In the genomic region with DNA sequence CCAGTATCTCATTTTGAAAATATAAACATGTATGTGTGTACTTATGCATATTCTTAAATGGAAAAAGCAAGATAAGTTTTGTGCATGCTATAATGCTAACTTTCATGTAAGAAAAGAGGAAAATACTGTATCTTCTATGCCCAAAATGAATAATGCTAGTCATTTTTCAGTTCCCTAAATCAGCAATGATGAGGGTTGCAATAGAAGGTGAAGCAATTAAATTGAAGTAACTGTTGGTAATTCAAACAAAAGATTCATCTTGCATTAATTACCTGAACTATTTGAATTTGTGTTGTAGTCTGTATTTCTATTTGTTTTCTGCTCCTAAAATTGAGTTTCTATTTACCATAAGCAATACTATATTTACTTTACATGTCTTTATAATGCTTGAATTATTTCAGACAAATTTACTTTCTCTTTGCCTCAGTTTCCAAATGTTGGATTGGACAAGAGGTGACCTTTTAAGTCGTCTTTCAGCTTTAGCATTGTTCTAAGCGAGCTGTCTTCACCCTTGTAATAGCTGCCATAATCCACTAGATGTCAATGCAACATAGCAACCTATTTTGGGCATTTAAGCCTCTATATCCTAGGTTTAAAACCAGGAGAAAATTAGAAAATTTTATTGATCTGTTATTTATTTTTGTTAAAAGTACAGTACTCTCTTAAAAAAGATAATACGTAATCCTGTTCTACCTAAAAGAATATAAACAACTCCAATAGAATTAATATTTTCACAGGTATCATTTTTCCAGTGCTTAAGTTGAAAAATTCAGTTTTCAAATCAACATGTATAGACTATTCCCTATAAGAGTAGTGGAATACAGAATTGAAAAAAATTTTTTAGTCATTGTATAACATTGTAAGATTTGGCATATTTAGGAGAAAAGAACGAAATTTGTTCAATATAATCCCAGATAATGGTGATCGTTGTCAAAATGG, we compare ENCODE assay signal across 8 cellular contexts. TPM values are rescaled to one million over a fixed set of nuclear protein-coding genes. Genes with fewer than 3 reads are reported as not detected.
DNase-seq lines count a peak whose midpoint lies in the region; ATAC-seq and TF ChIP-seq lines count a peak whose summit lies in the region.

No MANE protein-coding gene starts in this region.

- no peaks in the 10 kb centered on the region for H3K9me2 ChIP-seq in neural cell (ENCODE audit: insufficient read depth, low read length)

- peaks cover 24% of the 10 kb centered on the region for H3K27me3 Mint-ChIP-seq in stimulated activated naive CD8-positive, alpha-beta T cell treated with anti-CD3 and anti-CD28 coated beads, Interleukin-15, amount 100 ng/mL, for 72 hours

- H3K79me2 ChIP-seq in neural cell (replicated peaks; ENCODE audit: insufficient read depth, low read length) = no peaks in the 10 kb centered on the region

- 33 to 35% methylated on average over 5 of the region's 5 CpGs for WGBS in esophagus squamous epithelium, 2 donors

- DNase-seq in stimulated activated naive CD8-positive, alpha-beta T cell treated with anti-CD3 and anti-CD28 coated beads, Interleukin-15, amount 100 ng/mL, for 72 hours = no peak
- no peak for DNase-seq in stimulated activated naive CD8-positive, alpha-beta T cell treated with anti-CD3 and anti-CD28 coated beads, Interleukin-15, Interleukin-2, amounts not matched to agents 100 U/mL and 50 U/mL, for 24 hours
- peak; percentile 28 for DNase-seq in SHP77 treated with DMSO at 0.1 percent for 48 hours (lab: John Stamatoyannopoulos, UW)
- no peak for DNase-seq in esophagus squamous epithelium (lab: John Stamatoyannopoulos, UW)
- DNase-seq in OCI-M2 (lab: John Stamatoyannopoulos, UW; ENCODE audit: unreplicated experiment) = no peak

- H3K4me1 Mint-ChIP-seq in stimulated activated naive CD8-positive, alpha-beta T cell treated with anti-CD3 and anti-CD28 coated beads, Interleukin-15, amount 100 ng/mL, for 72 hours = peaks cover 6% of the 10 kb centered on the region

- H3K9me3 Mint-ChIP-seq in stimulated activated naive CD8-positive, alpha-beta T cell treated with anti-CD3 and anti-CD28 coated beads, Interleukin-15, amount 100 ng/mL, for 72 hours = no peaks in the 10 kb centered on the region

- H3K4me3 ChIP-seq in esophagus squamous epithelium (no peak overlapping the region), neural cell (ENCODE audit: low read length) (no peak overlapping the region)

- peak; percentile 52 for ATAC-seq in stimulated activated naive CD8-positive, alpha-beta T cell treated with anti-CD3 and anti-CD28 coated beads, Interleukin-15, amount 100 ng/mL, for 72 hours
- no peak for ATAC-seq in stimulated activated naive CD8-positive, alpha-beta T cell treated with anti-CD3 and anti-CD28 coated beads, Interleukin-15, Interleukin-2, amounts not matched to agents 100 U/mL and 50 U/mL, for 24 hours
- ATAC-seq in GM18520 (IDR thresholded peaks at IDR 0.05; ENCODE audit: unreplicated experiment) = no peak

- no peaks in the 10 kb centered on the region for H4K20me1 ChIP-seq in neural cell (ENCODE audit: insufficient read depth)

- no peaks in the 10 kb centered on the region for H3K9me3 ChIP-seq in esophagus squamous epithelium
- no peaks in the 10 kb centered on the region for H3K9me3 ChIP-seq in neural cell (ENCODE audit: low read length)

- no peaks in the 10 kb centered on the region for H3K4me1 ChIP-seq in esophagus squamous epithelium

- H3K9ac ChIP-seq in neural cell (ENCODE audit: low read length) = no peak overlapping the region

- TF ChIP-seq POLR2A in esophagus squamous epithelium (IDR thresholded peaks at IDR 0.05) = no peak

- H3K4me3 Mint-ChIP-seq in stimulated activated naive CD8-positive, alpha-beta T cell treated with anti-CD3 and anti-CD28 coated beads, Interleukin-15, amount 100 ng/mL, for 72 hours = no peak overlapping the region

- no peaks in the 10 kb centered on the region for H3K36me3 ChIP-seq in esophagus squamous epithelium
- H3K36me3 ChIP-seq in neural cell (ENCODE audit: insufficient read depth, low read length) = no peaks in the 10 kb centered on the region

- intact Hi-C loops in esophagus squamous epithelium (cut with DNase I) = no loop called here

- H3K27ac Mint-ChIP-seq in stimulated activated naive CD8-positive, alpha-beta T cell treated with anti-CD3 and anti-CD28 coated beads, Interleukin-15, amount 100 ng/mL, for 72 hours = no peak overlapping the region

- TF ChIP-seq CTCF in esophagus squamous epithelium (IDR thresholded peaks at IDR 0.05) (peak; percentile 65 to 93 (median 86)), neural cell (IDR thresholded peaks at IDR 0.05; ENCODE audit: poor library complexity, severe bottlenecking) (peak; percentile 90)

- no peak overlapping the region for H2AFZ ChIP-seq in neural cell (ENCODE audit: low read depth, low read length)

- no peaks in the 10 kb centered on the region for H3F3A ChIP-seq in neural cell (ENCODE audit: insufficient read depth, low read length, poor library complexity, severe bottlenecking)

- H3K27me3 ChIP-seq in esophagus squamous epithelium (peaks cover 0 to 5% (median 0%) of the 10 kb centered on the region in 4 donors), neural cell (ENCODE audit: insufficient read depth, low read depth, low read length) (peaks cover 3% of the 10 kb centered on the region)

- H3K4me2 ChIP-seq in neural cell (ENCODE audit: low read length) = no peak overlapping the region

- TF ChIP-seq RAD21 in Ishikawa (IDR thresholded peaks at IDR 0.05; ENCODE audit: low read depth) (peak; percentile 91), neural cell (conservative IDR thresholded peaks at IDR 0.05) (peak; percentile 94)

- H3K27ac ChIP-seq in esophagus squamous epithelium (no peak overlapping the region), neural cell (ENCODE audit: low read length) (no peak overlapping the region)

- TF ChIP-seq EP300 in Ishikawa (IDR thresholded peaks at IDR 0.05; ENCODE audit: borderline replicate concordance) (no peak), neural cell (conservative IDR thresholded peaks at IDR 0.05; ENCODE audit: poor library complexity, severe bottlenecking) (no peak)

TF ChIP-seq in Ishikawa, 13 proteins besides CTCF, POLR2A, EP300 and RAD21:
- TF ChIP-seq EGR1 (IDR thresholded peaks at IDR 0.05) (no peak), NFIC (IDR thresholded peaks at IDR 0.05) (no peak), CEBPB (IDR thresholded peaks at IDR 0.05) (no peak), YY1 (IDR thresholded peaks at IDR 0.05; ENCODE audit: low read depth) (no peak), FOXM1 (IDR thresholded peaks at IDR 0.05; ENCODE audit: borderline replicate concordance, low read depth) (no peak), TEAD4 (IDR thresholded peaks at IDR 0.05) (no peak), CREB1 (IDR thresholded peaks at IDR 0.05; ENCODE audit: low read depth) (no peak), TCF12 (IDR thresholded peaks at IDR 0.05; ENCODE audit: low read depth) (no peak)
- TF ChIP-seq, protein P1, sequence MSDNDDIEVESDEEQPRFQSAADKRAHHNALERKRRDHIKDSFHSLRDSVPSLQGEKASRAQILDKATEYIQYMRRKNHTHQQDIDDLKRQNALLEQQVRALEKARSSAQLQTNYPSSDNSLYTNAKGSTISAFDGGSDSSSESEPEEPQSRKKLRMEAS (IDR thresholded peaks at IDR 0.05) = no peak
- TF ChIP-seq, protein P2, sequence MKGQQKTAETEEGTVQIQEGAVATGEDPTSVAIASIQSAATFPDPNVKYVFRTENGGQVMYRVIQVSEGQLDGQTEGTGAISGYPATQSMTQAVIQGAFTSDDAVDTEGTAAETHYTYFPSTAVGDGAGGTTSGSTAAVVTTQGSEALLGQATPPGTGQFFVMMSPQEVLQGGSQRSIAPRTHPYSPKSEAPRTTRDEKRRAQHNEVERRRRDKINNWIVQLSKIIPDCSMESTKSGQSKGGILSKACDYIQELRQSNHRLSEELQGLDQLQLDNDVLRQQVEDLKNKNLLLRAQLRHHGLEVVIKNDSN (IDR thresholded peaks at IDR 0.05) = no peak

TF ChIP-seq in neural cell, 6 proteins besides CTCF, POLR2A, EP300 and RAD21:
- no peak for TF ChIP-seq POLR2AphosphoS5 (IDR thresholded peaks at IDR 0.05)
- TF ChIP-seq SMC3 (conservative IDR thresholded peaks at IDR 0.05; ENCODE audit: poor library complexity) = peak; percentile 93

RNA-seq across cellular contexts. Expression of a gene that starts 52.3 kb away (rescaled TPM):
- 10 to 100 TPM; 33.8 to 96.8 (median 84.8) TPM for total RNA-seq in esophagus squamous epithelium
- polyA plus RNA-seq in neural cell = 49.5 and 57.2 TPM in 2 replicates
- polyA minus RNA-seq in neural cell = 64.5 and 66.2 TPM in 2 replicates
